In the genomic region with DNA sequence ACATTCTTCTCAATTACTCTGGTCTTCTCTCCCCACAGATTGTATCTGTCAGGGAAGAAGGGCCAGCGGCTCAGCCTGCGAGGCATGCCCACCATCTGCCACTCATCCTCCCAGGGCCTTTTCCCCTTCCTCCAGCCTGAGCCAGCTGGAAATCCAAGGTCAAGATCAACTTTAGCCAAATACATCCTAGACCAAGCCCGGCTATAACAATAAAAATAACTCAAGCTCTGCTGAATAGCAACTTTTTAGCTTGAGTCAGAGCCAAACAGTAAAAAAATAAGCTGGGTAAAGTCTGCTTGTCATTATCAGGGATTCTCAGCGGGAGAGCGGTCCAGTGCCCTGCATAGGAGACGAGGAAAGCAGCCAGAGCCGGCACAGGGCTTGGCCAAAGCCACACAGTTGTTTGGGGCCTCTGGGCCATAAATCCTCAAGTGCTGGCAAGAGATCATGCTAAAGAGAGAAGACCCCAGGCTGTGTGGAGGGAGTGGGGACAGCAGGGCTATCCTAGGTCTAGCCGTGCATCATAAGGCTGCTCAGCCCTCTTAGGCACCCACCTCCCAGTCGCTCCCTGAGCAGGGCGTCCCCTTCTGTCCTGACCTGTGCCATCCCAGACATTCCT, we compare ENCODE assay signal across 9 cellular contexts.
DNase-seq lines count a peak whose midpoint lies in the region; ATAC-seq and TF ChIP-seq lines count a peak whose summit lies in the region.
"Had no signal": no experiment of that assay in that cellular context is flagged by ENCODE, and none has a peak within 500 bp of the region (broad histone marks: within the 10 kb centered on the region; RNA-seq: fewer than 3 reads in every experiment).

No MANE protein-coding gene starts in this region.

- POLR2A ChIA-PET in BJ (lab: Charles Lee): interaction anchor here (0.6 to 0.7 kb wide), 3 partner anchors 13 to 40 kb away, joined by 4 to 17 read pairs (median 4); no protein-coding TSS in a partner anchor

- peak overlapping the region; percentile 61 for H2AFZ ChIP-seq in parathyroid adenoma

- TF ChIP-seq CTCF in BJ (IDR thresholded peaks at IDR 0.05; ENCODE audit: insufficient read depth, low read depth, low read length) (no peak), fibroblast of villous mesenchyme (IDR thresholded peaks at IDR 0.05; ENCODE audit: insufficient read depth, low read depth, low read length) (no peak), parathyroid adenoma (IDR thresholded peaks at IDR 0.05) (no peak)

- H3K9ac ChIP-seq in parathyroid adenoma: no peak overlapping the region

- H3K36me3 ChIP-seq in BJ (ENCODE audit: control insufficient read depth, insufficient read depth, low read length) (peaks cover 3% of the 10 kb centered on the region; the same call in 1 of the 2 replicates), parathyroid adenoma (ENCODE audit: control insufficient read depth, insufficient read depth, low read length) (no peaks in the 10 kb centered on the region)

- CTCF ChIA-PET in BJ (lab: Yijun Ruan, JAX): interaction anchor here (0.8 to 2.7 kb wide), 6 partner anchors 9 to 300 kb away, joined by 3 to 7 read pairs (median 5); no protein-coding TSS in a partner anchor

- H3K4me2 ChIP-seq in parathyroid adenoma (ENCODE audit: low read length): no peak overlapping the region

- no peaks in the 10 kb centered on the region for H3K27me3 ChIP-seq in BJ (ENCODE audit: control insufficient read depth, insufficient read depth, low read length)
- H3K27me3 ChIP-seq in parathyroid adenoma (ENCODE audit: control insufficient read depth, insufficient read depth, low read length): no peaks in the 10 kb centered on the region

- no peaks in the 10 kb centered on the region for H3K4me1 ChIP-seq in parathyroid adenoma

- no peak overlapping the region for H3K4me3 ChIP-seq in BJ (ENCODE audit: low read depth, low read length)
- no peak overlapping the region for H3K4me3 ChIP-seq in fibroblast of villous mesenchyme (ENCODE audit: low read depth, low read length)
- H3K4me3 ChIP-seq in parathyroid adenoma (ENCODE audit: low read depth, low read length): no peak overlapping the region

- DNase-seq in BJ (ENCODE audit: low read depth) (peak; percentile 52), fibroblast of villous mesenchyme (ENCODE audit: low read depth) (peak; percentile 38), T-helper 2 cell (no peak), NCI-H1417 treated with DMSO at 0.1 percent for 48 hours (lab: John Stamatoyannopoulos, UW) (no peak)
- DNase-seq in activated CD8-positive, alpha-beta memory T cell treated with anti-CD3 and anti-CD28 coated beads for 24 hours: no peak
- DNase-seq: activated CD4-positive, alpha-beta T cell treated with anti-CD3 and anti-CD28 coated beads, Interleukin-2, amount 50 U/mL, for 4 hours had no signal

- no peaks in the 10 kb centered on the region for H3K79me2 ChIP-seq in parathyroid adenoma

- H3K9me3 ChIP-seq in parathyroid adenoma (ENCODE audit: control insufficient read depth, low read length): no peaks in the 10 kb centered on the region

- H3K27ac ChIP-seq in parathyroid adenoma: peak overlapping the region; percentile 68

- ATAC-seq in SK-N-SH treated with all-trans-retinoic acid at 6 μM for 48 hours (peak; percentile 89), GM18517 (IDR thresholded peaks at IDR 0.05; ENCODE audit: unreplicated experiment) (no peak)

TF ChIP-seq in SK-N-SH treated with all-trans-retinoic acid at 6 μM for 48 hours, 23 proteins besides CTCF, POLR2A, EP300 and RAD21:
- TF ChIP-seq RARB (CRISPR knock-in tag; IDR thresholded peaks at IDR 0.05) (no peak), TCF4 (CRISPR knock-in tag; IDR thresholded peaks at IDR 0.05; ENCODE audit: borderline replicate concordance) (no peak), ZC3H10 (CRISPR knock-in tag; IDR thresholded peaks at IDR 0.05) (no peak), PPARA (CRISPR knock-in tag; IDR thresholded peaks at IDR 0.05; ENCODE audit: borderline replicate concordance) (no peak), ISL1 (CRISPR knock-in tag; IDR thresholded peaks at IDR 0.05) (no peak), ARNTL (CRISPR knock-in tag; IDR thresholded peaks at IDR 0.05; ENCODE audit: borderline replicate concordance, low read depth) (no peak)
- TF ChIP-seq, protein P1, sequence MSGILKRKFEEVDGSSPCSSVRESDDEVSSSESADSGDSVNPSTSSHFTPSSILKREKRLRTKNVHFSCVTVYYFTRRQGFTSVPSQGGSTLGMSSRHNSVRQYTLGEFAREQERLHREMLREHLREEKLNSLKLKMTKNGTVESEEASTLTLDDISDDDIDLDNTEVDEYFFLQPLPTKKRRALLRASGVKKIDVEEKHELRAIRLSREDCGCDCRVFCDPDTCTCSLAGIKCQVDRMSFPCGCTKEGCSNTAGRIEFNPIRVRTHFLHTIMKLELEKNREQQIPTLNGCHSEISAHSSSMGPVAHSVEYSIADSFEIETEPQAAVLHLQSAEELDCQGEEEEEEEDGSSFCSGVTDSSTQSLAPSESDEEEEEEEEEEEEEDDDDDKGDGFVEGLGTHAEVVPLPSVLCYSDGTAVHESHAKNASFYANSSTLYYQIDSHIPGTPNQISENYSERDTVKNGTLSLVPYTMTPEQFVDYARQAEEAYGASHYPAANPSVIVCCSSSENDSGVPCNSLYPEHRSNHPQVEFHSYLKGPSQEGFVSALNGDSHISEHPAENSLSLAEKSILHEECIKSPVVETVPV (CRISPR knock-in tag; IDR thresholded peaks at IDR 0.05): no peak

Comparison
In these comparisons a context has a peak if more than half of its experiments do, and no peak if none do; other contexts are left out.
1. DNase-seq: peak in BJ (single experiment) and fibroblast of villous mesenchyme (single experiment); none in T-helper 2 cell (0 of 5), activated CD8-positive, alpha-beta memory T cell treated with anti-CD3 and anti-CD28 coated beads for 24 hours (single experiment) and NCI-H1417 treated with DMSO at 0.1 percent for 48 hours (single experiment).